ENCODE assay signal across 12 cellular contexts in genomic region chr17:63537991-63538692, GRCh38. TPM values are rescaled to one million over a fixed set of nuclear protein-coding genes. Genes with fewer than 3 reads are reported as not detected.
DNase-seq lines count a peak whose midpoint lies in the region; ATAC-seq and TF ChIP-seq lines count a peak whose summit lies in the region.
"Had no signal": no experiment of that assay in that cellular context is flagged by ENCODE, and none has a peak within 500 bp of the region (broad histone marks: within the 10 kb centered on the region; RNA-seq: fewer than 3 reads in every experiment).

No MANE protein-coding gene starts in this region.

- peaks cover 32% of the 10 kb centered on the region for H3K27me3 Mint-ChIP-seq in activated CD4-positive, alpha-beta T cell treated with anti-CD3 and anti-CD28 coated beads, Interleukin-2, amount 10 ng/mL, durations not matched to agents 24 days and 14 days
- peaks cover 43% of the 10 kb centered on the region for H3K27me3 Mint-ChIP-seq in T-helper 17 cell

- no peak for TF ChIP-seq CTCF in left ventricle myocardium inferior (IDR thresholded peaks at IDR 0.05; ENCODE audit: borderline replicate concordance)

- no peak overlapping the region for H3K27ac ChIP-seq in left ventricle myocardium inferior (replicated peaks)
- H3K27ac ChIP-seq: testis had no signal

- H3K9me3 ChIP-seq in T-helper 17 cell (ENCODE audit: control insufficient read depth, low read length, poor library complexity, severe bottlenecking) (no peaks in the 10 kb centered on the region), left ventricle myocardium inferior (replicated peaks) (no peaks in the 10 kb centered on the region)
- H3K9me3 ChIP-seq: testis had no signal

- H3K4me1 Mint-ChIP-seq in activated CD4-positive, alpha-beta T cell treated with anti-CD3 and anti-CD28 coated beads, Interleukin-2, amount 10 ng/mL, durations not matched to agents 24 days and 14 days = peaks cover 2% of the 10 kb centered on the region
- H3K4me1 Mint-ChIP-seq in T-helper 17 cell = peaks cover 15% of the 10 kb centered on the region

- H3K36me3 ChIP-seq in left ventricle myocardium inferior = no peaks in the 10 kb centered on the region

- CTCF ChIA-PET in HEK293T (lab: Yijun Ruan, JAX) = no interaction called here

- H3K4me1 ChIP-seq in left ventricle myocardium inferior = peaks cover 9% of the 10 kb centered on the region

- DNase-seq in activated CD4-positive, alpha-beta T cell treated with anti-CD3 and anti-CD28 coated beads, Interleukin-2, amount 10 ng/mL, durations not matched to agents 24 days and 14 days = no peak
- no peak for DNase-seq in activated CD4-positive, alpha-beta T cell treated with anti-CD3 and anti-CD28 coated beads, Interleukin-2, amount 50 U/mL, for 4 hours
- no peak for DNase-seq in T-helper 17 cell
- DNase-seq in left ventricle myocardium inferior = no peak
- DNase-seq in stimulated activated CD8-positive, alpha-beta memory T cell treated with anti-CD3 and anti-CD28 coated beads, Interleukin-4, amount 100 ng/mL, for 48 hours = peak; percentile 39
- no peak for DNase-seq in HEK293T (ENCODE audit: extremely low spot score)
- DNase-seq in effector CD8-positive, alpha-beta T cell (lab: John Stamatoyannopoulos, UW) = no peak
- DNase-seq: testis had no signal

- H3K27ac Mint-ChIP-seq in activated CD4-positive, alpha-beta T cell treated with anti-CD3 and anti-CD28 coated beads, Interleukin-2, amount 10 ng/mL, durations not matched to agents 24 days and 14 days = no peak overlapping the region
- H3K27ac Mint-ChIP-seq in T-helper 17 cell = no peak overlapping the region

- H3K27me3 ChIP-seq in left ventricle myocardium inferior (ENCODE audit: low read depth) = peaks cover 67% of the 10 kb centered on the region
- H3K27me3 ChIP-seq: testis had no signal

- H3K9me3 Mint-ChIP-seq in activated CD4-positive, alpha-beta T cell treated with anti-CD3 and anti-CD28 coated beads, Interleukin-2, amount 10 ng/mL, durations not matched to agents 24 days and 14 days = no peaks in the 10 kb centered on the region

- intact Hi-C loops in activated CD4-positive, alpha-beta T cell treated with anti-CD3 and anti-CD28 coated beads, Interleukin-2, amount 10 ng/mL, durations not matched to agents 24 days and 14 days (cut with micrococcal nuclease) = no loop called here
- intact Hi-C loops in left ventricle myocardium inferior (cut with micrococcal nuclease) = no loop called here

- peak overlapping the region; percentile 48 for H3K4me3 ChIP-seq in left ventricle myocardium inferior
- H3K4me3 ChIP-seq: GM12878, smooth muscle cell had no signal

- H3K4me3 Mint-ChIP-seq in activated CD4-positive, alpha-beta T cell treated with anti-CD3 and anti-CD28 coated beads, Interleukin-2, amount 10 ng/mL, durations not matched to agents 24 days and 14 days = peak overlapping the region; percentile 36
- peak overlapping the region; percentile 55 for H3K4me3 Mint-ChIP-seq in T-helper 17 cell

- no peaks in the 10 kb centered on the region for H3K36me3 Mint-ChIP-seq in activated CD4-positive, alpha-beta T cell treated with anti-CD3 and anti-CD28 coated beads, Interleukin-2, amount 10 ng/mL, durations not matched to agents 24 days and 14 days (ENCODE audit: low read depth)
- H3K36me3 Mint-ChIP-seq in T-helper 17 cell (ENCODE audit: low read depth) = peaks cover 8% of the 10 kb centered on the region

- peak; percentile 28 for ATAC-seq in T-helper 17 cell
- ATAC-seq in HG02610 (IDR thresholded peaks at IDR 0.05; ENCODE audit: unreplicated experiment) = no peak
- ATAC-seq: GM12878 had no signal

- POLR2A ChIA-PET in HEK293T (lab: Yijun Ruan, JAX) = no interaction called here

TF ChIP-seq in HEK293T, 16 proteins besides CTCF, POLR2A, EP300 and RAD21:
- TF ChIP-seq FOXK2 (IDR thresholded peaks at IDR 0.05) (no peak), CTBP1 (IDR thresholded peaks at IDR 0.05; ENCODE audit: borderline replicate concordance) (no peak), L3MBTL2 (conservative IDR thresholded peaks at IDR 0.05) (no peak), PKNOX1 (IDR thresholded peaks at IDR 0.05) (no peak), HDGF (IDR thresholded peaks at IDR 0.05; ENCODE audit: borderline replicate concordance) (no peak), BHLHE40 (IDR thresholded peaks at IDR 0.05; ENCODE audit: borderline replicate concordance) (no peak), SP1 (IDR thresholded peaks at IDR 0.05) (no peak), ELF4 (IDR thresholded peaks at IDR 0.05) (no peak)

RNA-seq across cellular contexts. Expression of gene DCAF7, which starts 12.1 kb away (rescaled TPM):
- 113 and 115 TPM in 2 replicates for total RNA-seq in activated CD4-positive, alpha-beta T cell treated with anti-CD3 and anti-CD28 coated beads, Interleukin-2, amount 10 ng/mL, durations not matched to agents 24 days and 14 days
- total RNA-seq in T-helper 17 cell = 10 to 100 TPM; 36.4 to 39.0 TPM
- 45.7 TPM for total RNA-seq in left ventricle myocardium inferior

RNA-seq across cellular contexts. Expression of gene KCNH6, which starts 15.0 kb away (rescaled TPM):
- total RNA-seq in activated CD4-positive, alpha-beta T cell treated with anti-CD3 and anti-CD28 coated beads, Interleukin-2, amount 10 ng/mL, durations not matched to agents 24 days and 14 days = not detected in 2 replicates
- not detected for total RNA-seq in T-helper 17 cell
- not detected for total RNA-seq in left ventricle myocardium inferior
- total RNA-seq: dermis microvascular lymphatic vessel endothelial cell, GM12878, smooth muscle cell had no signal
